Comparison of ENCODE assay signal across 19 cellular contexts in genomic region chr20:41512624-41513023, GRCh38.
DNase-seq lines count a peak whose midpoint lies in the region; ATAC-seq, FAIRE-seq and TF ChIP-seq lines count a peak whose summit lies in the region.
"Had no signal": no experiment of that assay in that cellular context is flagged by ENCODE, and none has a peak within 500 bp of the region (broad histone marks: within the 10 kb centered on the region; RNA-seq: fewer than 3 reads in every experiment).

No MANE protein-coding gene starts in this region.

- ATAC-seq in GM23338, result no peak
- no peak for ATAC-seq in HG03342 (IDR thresholded peaks at IDR 0.05; ENCODE audit: unreplicated experiment)
- ATAC-seq in GM18870 (IDR thresholded peaks at IDR 0.05; ENCODE audit: unreplicated experiment), result no peak
- ATAC-seq in HG02885 (IDR thresholded peaks at IDR 0.05; ENCODE audit: poor library complexity, unreplicated experiment), result no peak
- ATAC-seq: HCT116 had no signal

- no peak overlapping the region for H3K18ac ChIP-seq in H1 (ENCODE audit: extremely low read depth, low read length)

- WGBS in H1 (ENCODE audit: extremely low coverage in 1 of 2, insufficient coverage in 1 of 2, insufficient read length in 1 of 2, insufficient replicate concordance in 2 of 2, low coverage in 1 of 2, low lambda C conversion rate in 2 of 2, missing lambda C conversion rate in 1 of 2), 2 experiments, result 84% methylated on average over 11 of the region's 11 CpGs; no CpG with 5 or more reads in 1 of the 2 experiments

- H4K20me1 ChIP-seq in GM23338 (replicated peaks; ENCODE audit: insufficient read depth) (peaks cover 20% of the 10 kb centered on the region; the same call in 1 of the 2 replicates), H1 (replicated peaks in 1 of 2; ENCODE audit: control insufficient read depth in 1 of 2, insufficient read depth in 2 of 2, low read length in 2 of 2) (peaks cover 6 to 9% of the 10 kb centered on the region in 2 experiments)

- H3K36me3 ChIP-seq in GM23338 (ENCODE audit: insufficient read depth) (0 out of 2 replicates have a peak, but pooled peaks cover 2% of the 10 kb centered on the region), H1 (ENCODE audit: control insufficient read depth in 2 of 4, insufficient read depth in 4 of 4, low read length in 3 of 4) (peaks cover 0 to 18% (median 8%) of the 10 kb centered on the region in 4 experiments; a peak in 5 of 8 replicates), BE2C (peaks cover 44% of the 10 kb centered on the region)

- no peak overlapping the region for H4K8ac ChIP-seq in H1 (ENCODE audit: extremely low read depth, insufficient read depth, low read length)

- H3K4me3 ChIP-seq in GM23338 (no peak overlapping the region), astrocyte of the spinal cord (ENCODE audit: low read depth, low read length) (no peak overlapping the region), H1 (ENCODE audit: extremely low read depth in 1 of 4, insufficient read depth in 2 of 4, low read depth in 3 of 4, low read length in 4 of 4) (no peak overlapping the region), BE2C (ENCODE audit: low read depth, low read length) (no peak overlapping the region)

- DNase-seq in GM23338 (ENCODE audit: low spot score), result no peak
- DNase-seq in astrocyte of the spinal cord (ENCODE audit: low read depth, low spot score), result peak; percentile 15
- no peak for DNase-seq in H1 (ENCODE audit: low read depth in 1 of 2, low spot score in 2 of 2)
- DNase-seq in osteocyte (ENCODE audit: extremely low spot score, unreplicated experiment), result no peak
- no peak for DNase-seq in BE2C
- DNase-seq: ACHN; C1 segment of cervical spinal cord; Calu3; CD4-positive, alpha-beta T cell; DMS 273 treated with DMSO at 0.1 percent for 48 hours; DMS79 had no signal

- H4K91ac ChIP-seq in H1 (replicated peaks; ENCODE audit: insufficient read length, low read length), result no peak overlapping the region

- H2AK5ac ChIP-seq in H1 (ENCODE audit: low read depth, low read length), result no peak overlapping the region

- H2AFZ ChIP-seq in GM23338, result no peak overlapping the region
- H2AFZ ChIP-seq in H1 (ENCODE audit: low read length), result no peak overlapping the region

- TF ChIP-seq RAD21 in H1 (IDR thresholded peaks at IDR 0.05 in 1 of 2, conservative IDR thresholded peaks at IDR 0.05 in 1 of 2; ENCODE audit: low read depth in 2 of 2, low read length in 2 of 2), result no peak

- no peaks in the 10 kb centered on the region for H3K23me2 ChIP-seq in H1 (ENCODE audit: low read depth, low read length)

- H3K23ac ChIP-seq in H1 (ENCODE audit: insufficient read length), result no peak overlapping the region

- TF ChIP-seq EP300 in H1 (IDR thresholded peaks at IDR 0.05; ENCODE audit: borderline replicate concordance in 1 of 2, low read depth in 2 of 2, low read length in 2 of 2), result no peak

- H3K4me1 Mint-ChIP-seq in GM23338, result peaks cover 48% of the 10 kb centered on the region
- peaks cover 14% of the 10 kb centered on the region for H3K4me1 Mint-ChIP-seq in osteocyte (ENCODE audit: unreplicated experiment)

- H3K27ac ChIP-seq in GM23338 (ENCODE audit: low read depth), result no peak overlapping the region
- H3K27ac ChIP-seq in H1 (ENCODE audit: low read depth, low read length), result no peak overlapping the region

- no peak for FAIRE-seq in H1 (lab: Jason Lieb, UNC)
- FAIRE-seq: G401.6, GM12892, GM19239 had no signal

- H3K4me2 ChIP-seq in GM23338 (0 out of 2 replicates have a peak overlapping the region, but pooled peaks have one; percentile 19), H1 (ENCODE audit: insufficient read depth in 1 of 2, low read depth in 2 of 2, low read length in 2 of 2) (no peak overlapping the region)

- CTCF ChIA-PET in H1 (lab: Charles Lee; ENCODE audit: partially characterized antibody), result no interaction called here

- peak overlapping the region; percentile 19; the same call in 1 of the 2 replicates for H3K27ac Mint-ChIP-seq in GM23338
- peak overlapping the region; percentile 20 for H3K27ac Mint-ChIP-seq in osteocyte (ENCODE audit: unreplicated experiment)
- H3K27ac Mint-ChIP-seq: CD4-positive, alpha-beta T cell; IgD-negative memory B cell had no signal

- peak overlapping the region; percentile 36; the same call in 1 of the 2 replicates for H2BK5ac ChIP-seq in H1 (ENCODE audit: low read depth, low read length)

- H3K4me1 ChIP-seq in GM23338 (ENCODE audit: insufficient read depth) (peaks cover 32% of the 10 kb centered on the region; the same call in 1 of the 2 replicates), H1 (replicated peaks in 1 of 4; ENCODE audit: control insufficient read depth in 3 of 4, insufficient read depth in 4 of 4, low read length in 3 of 4) (peaks cover 0 to 8% (median 8%) of the 10 kb centered on the region in 4 experiments; a peak in 3 of 7 replicates), BE2C (no peaks in the 10 kb centered on the region)

- POLR2A ChIA-PET in H1 (lab: Charles Lee; ENCODE audit: partially characterized antibody), result no interaction called here

- no peak overlapping the region for H3K4ac ChIP-seq in H1 (replicated peaks; ENCODE audit: insufficient read length, low read depth, low read length)

- no peak overlapping the region for H3K9ac ChIP-seq in H1 (replicated peaks in 1 of 4; ENCODE audit: extremely low read depth in 1 of 4, low read depth in 3 of 4, low read length in 3 of 4)

- no peaks in the 10 kb centered on the region for H3K27me3 ChIP-seq in GM23338 (ENCODE audit: insufficient read depth)
- no peaks in the 10 kb centered on the region for H3K27me3 ChIP-seq in H1 (replicated peaks in 1 of 4; ENCODE audit: control insufficient read depth in 3 of 4, extremely low read depth in 1 of 4, insufficient read depth in 3 of 4, low read length in 3 of 4)
- no peaks in the 10 kb centered on the region for H3K27me3 ChIP-seq in BE2C

- H3K9me3 ChIP-seq in H1 (ENCODE audit: insufficient read depth in 2 of 2, low read depth in 1 of 2, low read length in 1 of 2) (no peaks in the 10 kb centered on the region), BE2C (no peaks in the 10 kb centered on the region)

- in situ Hi-C loops in astrocyte of the spinal cord (cut with HindIII; ENCODE audit: low sequenced_read_pairs), result no loop called here

- H3K27me3 Mint-ChIP-seq in GM23338 (ENCODE audit: insufficient read depth, low read depth, poor library complexity) (no peaks in the 10 kb centered on the region), osteocyte (ENCODE audit: unreplicated experiment) (no peaks in the 10 kb centered on the region)
- H3K27me3 Mint-ChIP-seq: CD4-positive, alpha-beta T cell; IgD-negative memory B cell had no signal

- H3K9me3 Mint-ChIP-seq in GM23338 (no peaks in the 10 kb centered on the region), osteocyte (ENCODE audit: unreplicated experiment) (no peaks in the 10 kb centered on the region)
- H3K9me3 Mint-ChIP-seq: CD4-positive, alpha-beta T cell; IgD-negative memory B cell had no signal

- no peak overlapping the region for H3K56ac ChIP-seq in H1 (replicated peaks; ENCODE audit: insufficient read length, low read depth, low read length)

- no peaks in the 10 kb centered on the region; the same call in 1 of the 2 replicates for H3F3A ChIP-seq in GM23338 (replicated peaks; ENCODE audit: low read depth)

- H3K79me2 ChIP-seq in GM23338 (replicated peaks; ENCODE audit: insufficient read depth) (peaks cover 52% of the 10 kb centered on the region), H1 (ENCODE audit: control insufficient read depth in 1 of 2, insufficient read depth in 2 of 2, low read length in 2 of 2) (peaks cover 0 to 54% of the 10 kb centered on the region in 2 experiments; a peak in 2 of 4 replicates)

- H3K36me3 Mint-ChIP-seq in GM23338 (ENCODE audit: low read depth) (peaks cover 18% of the 10 kb centered on the region), osteocyte (ENCODE audit: unreplicated experiment) (peaks cover 36% of the 10 kb centered on the region)

- no peak for TF ChIP-seq CTCF in GM23338 (conservative IDR thresholded peaks at IDR 0.05; ENCODE audit: low read depth in 2 of 2)
- TF ChIP-seq CTCF in astrocyte of the spinal cord (IDR thresholded peaks at IDR 0.05; ENCODE audit: low read depth, low read length), result no peak
- TF ChIP-seq CTCF in H1 (IDR thresholded peaks at IDR 0.05; ENCODE audit: control extremely low read depth in 1 of 3, insufficient read depth in 1 of 3, low read depth in 1 of 3, low read length in 3 of 3), result no peak
- TF ChIP-seq CTCF in osteocyte (IDR thresholded peaks at IDR 0.05), result no peak
- TF ChIP-seq CTCF in BE2C (IDR thresholded peaks at IDR 0.05; ENCODE audit: low read depth, low read length), result no peak

- TF ChIP-seq POLR2A in H1 (IDR thresholded peaks at IDR 0.05; ENCODE audit: control extremely low read depth in 1 of 2, low read depth in 2 of 2, low read length in 2 of 2), result no peak

- H3K9me2 ChIP-seq in GM23338 (ENCODE audit: insufficient read depth), result no peaks in the 10 kb centered on the region

- H3K14ac ChIP-seq in H1 (ENCODE audit: insufficient read length), result no peak overlapping the region

- peaks cover 14% of the 10 kb centered on the region for H3K79me1 ChIP-seq in H1 (ENCODE audit: low read depth, low read length)

- H2BK15ac ChIP-seq in H1 (ENCODE audit: low read length), result no peak overlapping the region

- no peak overlapping the region for H2BK12ac ChIP-seq in H1 (ENCODE audit: low read depth, low read length)

- no peak overlapping the region for H2BK20ac ChIP-seq in H1 (ENCODE audit: low read length)

- no peak overlapping the region for H2BK120ac ChIP-seq in H1 (replicated peaks; ENCODE audit: low read depth, low read length)

- H4K5ac ChIP-seq in H1 (ENCODE audit: insufficient read length, low read depth, low read length), result no peak overlapping the region

- H3K4me3 Mint-ChIP-seq in GM23338 (no peak overlapping the region), osteocyte (ENCODE audit: unreplicated experiment) (no peak overlapping the region)
- H3K4me3 Mint-ChIP-seq: CD4-positive, alpha-beta T cell; IgD-negative memory B cell had no signal

TF ChIP-seq in H1, 55 proteins besides CTCF, POLR2A, EP300 and RAD21:
- TF ChIP-seq ZNF274 (IDR thresholded peaks at IDR 0.05; ENCODE audit: borderline replicate concordance, extremely low read depth, low read length), result no peak
- TF ChIP-seq CHD1 (IDR thresholded peaks at IDR 0.05; ENCODE audit: low read depth, low read length), result no peak
